In genomic region chr12:29029484-29029883, GRCh38 we compare ENCODE assay signal across 2 cellular contexts.
DNase-seq lines count a peak whose midpoint lies in the region; ATAC-seq and TF ChIP-seq lines count a peak whose summit lies in the region.
"Not testable (repeated sequence)": the region's sequence is repeated elsewhere in the genome, so short reads cannot be mapped to it uniquely, and the experiment has no call there.

No MANE protein-coding gene starts in this region.

- not testable (repeated sequence) for TF ChIP-seq CTCF in mammary epithelial cell (conservative IDR thresholded peaks at IDR 0.05 in 1 of 2, IDR thresholded peaks at IDR 0.05 in 1 of 2; ENCODE audit: extremely low read depth in 1 of 2, insufficient read depth in 1 of 2, low read depth in 1 of 2, low read length in 2 of 2); foreskin keratinocyte (conservative IDR thresholded peaks at IDR 0.05)

- 80% methylated on average over 8 of the region's 8 CpGs for WGBS in mammary epithelial cell (ENCODE audit: low coverage, missing lambda C conversion rate)

- H3K9me3 ChIP-seq in mammary epithelial cell (replicated peaks; ENCODE audit: insufficient read depth, low read length) = not testable (repeated sequence)

- not testable (repeated sequence) for H3K36me3 ChIP-seq in mammary epithelial cell (ENCODE audit: insufficient read depth, low read length)

- ATAC-seq in foreskin keratinocyte = not testable (repeated sequence)

- not testable (repeated sequence) for H3K27me3 ChIP-seq in mammary epithelial cell (ENCODE audit: insufficient read depth, low read length); foreskin keratinocyte

- H3K27ac ChIP-seq in mammary epithelial cell (ENCODE audit: insufficient read depth, low read depth, low read length) = peak overlapping the region; percentile 7
- H3K27ac ChIP-seq in foreskin keratinocyte = peak overlapping the region; percentile 69

- H4K20me1 ChIP-seq in mammary epithelial cell (ENCODE audit: insufficient read depth, low read length) = not testable (repeated sequence)

- CTCF ChIA-PET in mammary epithelial cell (lab: Charles Lee; ENCODE audit: low non-redundant PET) = not testable (repeated sequence)

- not testable (repeated sequence) for H3K4me2 ChIP-seq in mammary epithelial cell (ENCODE audit: insufficient read depth, low read depth, low read length)

- H2AFZ ChIP-seq in mammary epithelial cell (ENCODE audit: low read depth, low read length) = not testable (repeated sequence)

- not testable (repeated sequence) for H3K79me2 ChIP-seq in mammary epithelial cell (ENCODE audit: insufficient read depth, low read length)

- not testable (repeated sequence) for H3K4me3 ChIP-seq in mammary epithelial cell (replicated peaks in 1 of 3; ENCODE audit: insufficient read depth in 1 of 3, low read depth in 2 of 3, low read length in 3 of 3)

- intact Hi-C loops in mammary epithelial cell (cut with micrococcal nuclease) = not testable (repeated sequence)

- H3K4me1 ChIP-seq in mammary epithelial cell (ENCODE audit: insufficient read depth, low read length); foreskin keratinocyte: not testable (repeated sequence)

- not testable (repeated sequence) for BruUV-seq in mammary epithelial cell (replicated peaks; lab: Mats Ljungman, UMichigan)

- in situ Hi-C loops in mammary epithelial cell (cut with MboI; ENCODE audit: low sequenced_read_pairs in 2 of 2) = not testable (repeated sequence)

- dilution Hi-C loops in mammary epithelial cell (cut with HindIII; ENCODE audit: low sequenced_read_pairs) = not testable (repeated sequence)

- H3K9ac ChIP-seq in mammary epithelial cell (ENCODE audit: insufficient read depth, low read length) = not testable (repeated sequence)

- DNase-seq in mammary epithelial cell, foreskin keratinocyte: not testable (repeated sequence)
